In the genomic region with DNA sequence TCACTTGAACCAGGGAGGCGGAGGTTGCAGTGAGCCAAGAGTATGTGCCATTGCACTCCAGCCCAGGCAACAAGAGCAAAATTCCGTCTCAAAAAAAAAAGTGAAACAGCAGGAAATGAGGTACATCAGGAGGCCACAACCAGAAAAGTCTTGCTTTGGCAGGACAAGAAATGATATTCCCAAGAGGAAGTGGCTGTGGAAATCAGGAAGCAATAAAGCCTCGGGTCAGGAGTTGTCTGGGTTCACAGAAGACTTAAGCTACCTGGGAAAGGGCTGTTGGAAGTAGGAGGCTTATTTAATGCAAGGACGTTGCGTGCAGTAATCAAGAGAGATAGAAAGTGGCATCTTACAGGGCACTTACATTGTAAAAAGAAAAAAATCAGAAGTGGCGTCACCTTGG, we compare ENCODE assay signal across 20 cellular contexts. TPM values are rescaled to one million over a fixed set of nuclear protein-coding genes. Genes with fewer than 3 reads are reported as not detected.
DNase-seq lines count a peak whose midpoint lies in the region; ATAC-seq and TF ChIP-seq lines count a peak whose summit lies in the region.
"Had no signal": no experiment of that assay in that cellular context is flagged by ENCODE, and none has a peak within 500 bp of the region (broad histone marks: within the 10 kb centered on the region; RNA-seq: fewer than 3 reads in every experiment).

No MANE protein-coding gene starts in this region.

- peak overlapping the region; percentile 83 for H3K4me2 ChIP-seq in DOHH2 (ENCODE audit: low read length)

- H3K4me3 ChIP-seq in DOHH2 (ENCODE audit: low read length) (peak overlapping the region; percentile 61), breast epithelium (no peak overlapping the region)
- H3K4me3 ChIP-seq: thoracic aorta, vagina had no signal

- POLR2A ChIA-PET in activated naive CD8-positive, alpha-beta T cell treated with anti-CD3 and anti-CD28 coated beads, Interleukin-2, amount 10 ng/mL, durations not matched to agents 7 days and 5 days (lab: Charles Lee): interaction anchor here (1.7 to 2.9 kb wide), 2 partner anchors 10 to 13 kb away, joined by 3 to 10 read pairs; a partner anchor contains a TSS

- H3K9me2 ChIP-seq in DOHH2 (replicated peaks; ENCODE audit: control insufficient read depth, low read length): no peaks in the 10 kb centered on the region

- no peaks in the 10 kb centered on the region for H3K36me3 Mint-ChIP-seq in activated T-cell treated with anti-CD3 and anti-CD28 coated beads, Interleukin-2, amount 50 U/mL, for 24 hours (ENCODE audit: low read depth)
- H3K36me3 Mint-ChIP-seq in activated naive CD8-positive, alpha-beta T cell treated with anti-CD3 and anti-CD28 coated beads, Interleukin-2, amount 10 ng/mL, durations not matched to agents 7 days and 5 days: no peaks in the 10 kb centered on the region
- H3K36me3 Mint-ChIP-seq in natural killer cell treated with Interleukin-12 subunit alpha and Interleukin-12 subunit beta and Interleukin-15 and Interleukin-18, amount 100 ng/mL, for 72 hours: no peaks in the 10 kb centered on the region

- no peaks in the 10 kb centered on the region for H3K79me2 ChIP-seq in DOHH2 (ENCODE audit: control insufficient read depth, low read length)

- H3K4me1 ChIP-seq in DOHH2 (ENCODE audit: control insufficient read depth, low read length) (peaks cover 47% of the 10 kb centered on the region), breast epithelium (no peaks in the 10 kb centered on the region)
- H3K4me1 ChIP-seq: vagina had no signal

- intact Hi-C loops in breast epithelium (cut with DNase I; ENCODE audit: low total_unique reads): no loop called here

- H4K20me1 ChIP-seq in DOHH2 (ENCODE audit: control insufficient read depth, insufficient read depth, low read depth, low read length): no peaks in the 10 kb centered on the region

- no peaks in the 10 kb centered on the region for H3K9me3 Mint-ChIP-seq in activated T-cell treated with anti-CD3 and anti-CD28 coated beads, Interleukin-2, amount 50 U/mL, for 24 hours
- H3K9me3 Mint-ChIP-seq in activated naive CD8-positive, alpha-beta T cell treated with anti-CD3 and anti-CD28 coated beads, Interleukin-2, amount 10 ng/mL, durations not matched to agents 7 days and 5 days: no peaks in the 10 kb centered on the region
- no peaks in the 10 kb centered on the region for H3K9me3 Mint-ChIP-seq in natural killer cell treated with Interleukin-12 subunit alpha and Interleukin-12 subunit beta and Interleukin-15 and Interleukin-18, amount 100 ng/mL, for 72 hours
- H3K9me3 Mint-ChIP-seq: H9 had no signal

- H3K27ac Mint-ChIP-seq in activated T-cell treated with anti-CD3 and anti-CD28 coated beads, Interleukin-2, amount 50 U/mL, for 24 hours: peak overlapping the region; percentile 66
- peak overlapping the region; percentile 82 for H3K27ac Mint-ChIP-seq in activated naive CD8-positive, alpha-beta T cell treated with anti-CD3 and anti-CD28 coated beads, Interleukin-2, amount 10 ng/mL, durations not matched to agents 7 days and 5 days
- peak overlapping the region; percentile 86 to 89 for H3K27ac Mint-ChIP-seq in natural killer cell treated with Interleukin-12 subunit alpha and Interleukin-12 subunit beta and Interleukin-15 and Interleukin-18, amount 100 ng/mL, for 72 hours
- H3K27ac Mint-ChIP-seq: H9 had no signal

- H3K4me1 Mint-ChIP-seq in activated T-cell treated with anti-CD3 and anti-CD28 coated beads, Interleukin-2, amount 50 U/mL, for 24 hours (ENCODE audit: low read depth): peaks cover 27% of the 10 kb centered on the region
- peaks cover 20% of the 10 kb centered on the region for H3K4me1 Mint-ChIP-seq in activated naive CD8-positive, alpha-beta T cell treated with anti-CD3 and anti-CD28 coated beads, Interleukin-2, amount 10 ng/mL, durations not matched to agents 7 days and 5 days
- peaks cover 12 to 17% of the 10 kb centered on the region in 2 donors for H3K4me1 Mint-ChIP-seq in natural killer cell treated with Interleukin-12 subunit alpha and Interleukin-12 subunit beta and Interleukin-15 and Interleukin-18, amount 100 ng/mL, for 72 hours (ENCODE audit: low read depth in 2 of 2)

- H3K4me3 Mint-ChIP-seq in activated T-cell treated with anti-CD3 and anti-CD28 coated beads, Interleukin-2, amount 50 U/mL, for 24 hours: no peak overlapping the region
- peak overlapping the region; percentile 6 for H3K4me3 Mint-ChIP-seq in activated naive CD8-positive, alpha-beta T cell treated with anti-CD3 and anti-CD28 coated beads, Interleukin-2, amount 10 ng/mL, durations not matched to agents 7 days and 5 days
- no peak overlapping the region for H3K4me3 Mint-ChIP-seq in natural killer cell treated with Interleukin-12 subunit alpha and Interleukin-12 subunit beta and Interleukin-15 and Interleukin-18, amount 100 ng/mL, for 72 hours
- H3K4me3 Mint-ChIP-seq: H9 had no signal

- DNase-seq in activated T-cell treated with anti-CD3 and anti-CD28 coated beads, Interleukin-2, amount 50 U/mL, for 24 hours: no peak
- DNase-seq in activated T-cell treated with anti-CD3 and anti-CD28 coated beads, Interleukin-2, amount 50 U/mL, for 1 hour: no peak
- DNase-seq in activated naive CD8-positive, alpha-beta T cell treated with anti-CD3 and anti-CD28 coated beads, Interleukin-2, amount 10 ng/mL, durations not matched to agents 7 days and 5 days: no peak
- DNase-seq in natural killer cell treated with Interleukin-12 subunit alpha and Interleukin-12 subunit beta and Interleukin-15 and Interleukin-18, amount 100 ng/mL, for 72 hours (ENCODE audit: low spot score): no peak
- no peak for DNase-seq in breast epithelium (ENCODE audit: low spot score in 2 of 2)
- DNase-seq: activated CD4-positive, CD25-positive, alpha-beta regulatory T cell; C1 segment of cervical spinal cord; DMS 273 treated with DMSO at 0.1 percent for 48 hours; foreskin melanocyte; H9; left ventricle myocardium superior; NCI-H1436; NCI-H524; T1000 had no signal

- H3F3A ChIP-seq in DOHH2 (ENCODE audit: control insufficient read depth, insufficient read depth): peaks cover 4% of the 10 kb centered on the region; the same call in 1 of the 2 replicates

- ATAC-seq in activated naive CD8-positive, alpha-beta T cell treated with anti-CD3 and anti-CD28 coated beads, Interleukin-2, amount 10 ng/mL, durations not matched to agents 7 days and 5 days (ENCODE audit: low read depth): no peak
- no peak for ATAC-seq in natural killer cell treated with Interleukin-12 subunit alpha and Interleukin-12 subunit beta and Interleukin-15 and Interleukin-18, amount 100 ng/mL, for 72 hours
- ATAC-seq in HG02678 (IDR thresholded peaks at IDR 0.05; ENCODE audit: unreplicated experiment) (no peak), GM21786 (IDR thresholded peaks at IDR 0.05; ENCODE audit: unreplicated experiment) (no peak)
- ATAC-seq: esophagus mucosa, left ventricle myocardium superior had no signal

- H3K27ac ChIP-seq in DOHH2 (ENCODE audit: low read depth, low read length) (peak overlapping the region; percentile 86), breast epithelium (no peak overlapping the region)
- H3K27ac ChIP-seq: thoracic aorta, vagina had no signal

- H3K27me3 ChIP-seq in DOHH2 (ENCODE audit: control insufficient read depth, low read length) (no peaks in the 10 kb centered on the region), breast epithelium (no peaks in the 10 kb centered on the region)
- H3K27me3 ChIP-seq: vagina had no signal

- H3K36me3 ChIP-seq in DOHH2 (ENCODE audit: control insufficient read depth, low read length) (no peaks in the 10 kb centered on the region), breast epithelium (peaks cover 6% of the 10 kb centered on the region)

- H3K9me3 ChIP-seq in DOHH2 (ENCODE audit: control insufficient read depth, insufficient read depth, low read length): no peaks in the 10 kb centered on the region
- no peaks in the 10 kb centered on the region for H3K9me3 ChIP-seq in breast epithelium
- H3K9me3 ChIP-seq: thoracic aorta, vagina had no signal

- TF ChIP-seq POLR2A in breast epithelium (IDR thresholded peaks at IDR 0.05): no peak

- H3K27me3 Mint-ChIP-seq in activated T-cell treated with anti-CD3 and anti-CD28 coated beads, Interleukin-2, amount 50 U/mL, for 24 hours: no peaks in the 10 kb centered on the region
- H3K27me3 Mint-ChIP-seq in activated naive CD8-positive, alpha-beta T cell treated with anti-CD3 and anti-CD28 coated beads, Interleukin-2, amount 10 ng/mL, durations not matched to agents 7 days and 5 days: no peaks in the 10 kb centered on the region
- no peaks in the 10 kb centered on the region for H3K27me3 Mint-ChIP-seq in natural killer cell treated with Interleukin-12 subunit alpha and Interleukin-12 subunit beta and Interleukin-15 and Interleukin-18, amount 100 ng/mL, for 72 hours

- no peak for TF ChIP-seq CTCF in DOHH2 (IDR thresholded peaks at IDR 0.05; ENCODE audit: low read depth, low read length, poor library complexity, severe bottlenecking)
- no peak for TF ChIP-seq CTCF in breast epithelium (IDR thresholded peaks at IDR 0.05)

RNA-seq across cellular contexts. Expression of a gene that starts 9.2 kb away (rescaled TPM):
- total RNA-seq in activated naive CD8-positive, alpha-beta T cell treated with anti-CD3 and anti-CD28 coated beads, Interleukin-2, amount 10 ng/mL, durations not matched to agents 7 days and 5 days: 10 to 100 TPM; 26.2 to 28.4 TPM
- total RNA-seq in natural killer cell treated with Interleukin-12 subunit alpha and Interleukin-12 subunit beta and Interleukin-15 and Interleukin-18, amount 100 ng/mL, for 72 hours: 10 to 100 TPM; 46.5 to 58.0 TPM
- 1 to 10 TPM; 2.2 to 3.7 (median 2.3) TPM for total RNA-seq in breast epithelium

RNA-seq across cellular contexts. Expression of a gene that starts 58.9 kb away (rescaled TPM):
- not detected for total RNA-seq in activated naive CD8-positive, alpha-beta T cell treated with anti-CD3 and anti-CD28 coated beads, Interleukin-2, amount 10 ng/mL, durations not matched to agents 7 days and 5 days
- total RNA-seq in natural killer cell treated with Interleukin-12 subunit alpha and Interleukin-12 subunit beta and Interleukin-15 and Interleukin-18, amount 100 ng/mL, for 72 hours: under 1 TPM in 1 of 2 donors, not detected in 1; 0.95 TPM
- total RNA-seq in breast epithelium: 10 to 100 TPM; 28.8 to 54.7 (median 38.2) TPM

Comparison
In these comparisons a context has a peak if more than half of its experiments do, and no peak if none do; other contexts are left out.
1. RNA of a gene that starts 9.2 kb away (total RNA-seq): 46.5 to 58.0 TPM in natural killer cell treated with Interleukin-12 subunit alpha and Interleukin-12 subunit beta and Interleukin-15 and Interleukin-18, amount 100 ng/mL, for 72 hours and 26.2 to 28.4 TPM in activated naive CD8-positive, alpha-beta T cell treated with anti-CD3 and anti-CD28 coated beads, Interleukin-2, amount 10 ng/mL, durations not matched to agents 7 days and 5 days; 2.2 to 3.7 TPM in breast epithelium; every median in the first group is over 4 times any median in the second.
2. RNA of a gene that starts 58.9 kb away (total RNA-seq): 28.8 to 54.7 TPM in breast epithelium; 0.95 TPM in natural killer cell treated with Interleukin-12 subunit alpha and Interleukin-12 subunit beta and Interleukin-15 and Interleukin-18, amount 100 ng/mL, for 72 hours and not detected in activated naive CD8-positive, alpha-beta T cell treated with anti-CD3 and anti-CD28 coated beads, Interleukin-2, amount 10 ng/mL, durations not matched to agents 7 days and 5 days; every median in the first group is over 10 times any median in the second.
3. Peak in every context shown above with its lines, with median percentiles within 50 percentile points of each other: H3K27ac Mint-ChIP-seq.